In the genomic region with DNA sequence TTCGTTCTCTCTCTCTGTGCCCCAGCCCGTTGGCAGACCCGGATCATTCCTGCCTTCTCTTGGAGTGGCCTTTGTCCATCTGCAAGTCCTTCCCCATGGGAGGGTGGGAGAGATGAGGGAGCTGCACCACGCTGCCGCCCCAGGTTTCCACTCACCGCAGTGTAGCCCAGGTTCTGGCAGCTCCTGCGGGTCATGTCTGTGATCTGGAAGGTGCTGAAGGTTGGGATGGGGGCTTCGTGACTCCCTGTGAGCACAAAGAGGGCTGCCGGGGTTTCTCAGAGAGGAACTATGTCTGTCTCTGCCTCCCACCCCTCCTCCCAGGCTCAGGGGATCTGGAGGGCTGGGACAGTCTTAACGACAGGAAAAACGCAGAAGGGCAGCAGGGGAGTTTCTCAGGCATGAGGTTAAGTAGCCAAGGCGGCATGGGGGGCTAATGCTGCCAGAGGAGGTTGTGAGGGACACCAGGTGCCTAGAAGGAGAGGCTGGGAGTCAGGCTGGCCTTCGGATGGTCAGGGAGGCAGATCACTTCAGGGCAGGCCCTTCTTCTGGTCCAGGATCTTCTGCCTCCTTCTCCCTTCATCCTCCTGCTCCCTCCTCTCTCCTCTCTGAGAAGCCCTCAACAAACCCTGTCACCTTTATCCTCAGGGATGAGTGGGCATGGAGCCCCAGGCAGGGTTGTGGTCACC, we compare ENCODE assay signal across 1 cellular context.
TF ChIP-seq lines count a peak whose summit lies in the region.

No MANE protein-coding gene starts in this region.

TF ChIP-seq in HEK293T, 16 proteins besides CTCF, POLR2A, EP300 and RAD21:
- TF ChIP-seq TARDBP (IDR thresholded peaks at IDR 0.05): no peak
- no peak for TF ChIP-seq HDGF (IDR thresholded peaks at IDR 0.05; ENCODE audit: borderline replicate concordance)
- no peak for TF ChIP-seq ZNF384 (IDR thresholded peaks at IDR 0.05)
- TF ChIP-seq LEF1 (IDR thresholded peaks at IDR 0.05; ENCODE audit: borderline replicate concordance): no peak
- TF ChIP-seq ARNT (IDR thresholded peaks at IDR 0.05): no peak
- TF ChIP-seq CTBP1 (IDR thresholded peaks at IDR 0.05; ENCODE audit: borderline replicate concordance): no peak
- TF ChIP-seq SUZ12 (IDR thresholded peaks at IDR 0.05): no peak
- TF ChIP-seq L3MBTL2 (conservative IDR thresholded peaks at IDR 0.05): no peak
